In the genomic region with DNA sequence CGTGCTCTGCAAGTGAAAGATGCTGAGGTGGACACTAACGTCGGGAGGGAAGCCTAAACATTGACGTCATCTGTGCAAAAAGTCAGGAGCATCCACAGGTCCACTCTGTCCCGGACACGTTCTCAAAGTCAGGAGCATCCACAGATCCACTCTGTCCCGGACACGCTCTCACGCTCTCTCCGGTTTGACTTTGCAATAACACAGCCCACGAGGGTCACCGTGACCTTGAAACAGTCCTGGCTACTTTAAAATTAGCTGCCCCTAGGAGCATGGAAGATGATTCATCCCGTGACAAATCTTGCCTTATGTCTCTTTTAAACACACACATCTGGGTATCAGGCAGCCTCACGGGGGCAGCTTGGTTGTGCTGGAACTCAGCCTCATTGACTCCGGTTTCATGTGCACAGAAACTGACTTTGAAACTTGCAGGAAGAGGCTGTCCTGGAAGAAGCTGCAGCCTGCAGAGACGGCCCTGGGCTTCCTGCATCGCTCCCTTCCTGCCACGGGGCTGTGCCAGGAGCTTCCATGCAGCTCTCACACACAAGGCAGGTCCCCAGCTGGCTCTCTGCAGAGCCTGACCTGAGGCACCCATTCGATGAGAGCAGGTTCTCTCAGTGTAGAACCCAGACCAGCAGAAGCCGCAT, we compare ENCODE assay signal across 7 cellular contexts. TPM values are rescaled to one million over a fixed set of nuclear protein-coding genes. Genes with fewer than 3 reads are reported as not detected.
DNase-seq lines count a peak whose midpoint lies in the region; ATAC-seq, FAIRE-seq and TF ChIP-seq lines count a peak whose summit lies in the region.

No MANE protein-coding gene starts in this region.

- ATAC-seq in K562 (peak; percentile 20), thoracic aorta (ENCODE audit: insufficient number of reproducible peaks, low FRiP score, low read depth) (no peak), GM18867 (IDR thresholded peaks at IDR 0.05; ENCODE audit: unreplicated experiment) (no peak), HG03196 (IDR thresholded peaks at IDR 0.05; ENCODE audit: unreplicated experiment) (no peak)

- H2AFZ ChIP-seq in K562 (ENCODE audit: low read depth, low read length): no peak overlapping the region
- peak overlapping the region; percentile 39 for H2AFZ ChIP-seq in keratinocyte (ENCODE audit: control insufficient read depth, low read length)

- peak; percentile 67 for DNase-seq in HS-5 (ENCODE audit: low read depth)
- DNase-seq in K562 (ENCODE audit: extremely low read depth in 1 of 4, low spot score in 3 of 4): peak in 2 of 4 experiments; percentile 46 to 53
- peak; percentile 56 for DNase-seq in keratinocyte (ENCODE audit: low read depth, low spot score)
- DNase-seq in thoracic aorta (ENCODE audit: low spot score): no peak
- DNase-seq in HEK293T (ENCODE audit: extremely low spot score): no peak

- H3K36me3 ChIP-seq in K562 (ENCODE audit: control insufficient read depth, insufficient read depth, low read length) (no peaks in the 10 kb centered on the region), keratinocyte (ENCODE audit: control insufficient read depth in 2 of 2, extremely low read depth in 1 of 2, insufficient read depth in 2 of 2, low read length in 2 of 2) (no peaks in the 10 kb centered on the region), thoracic aorta (no peaks in the 10 kb centered on the region)

- CTCF ChIA-PET in K562 (lab: Yijun Ruan, JAX; ENCODE audit: low intra/inter-chr PET ratio) (interaction anchor here (0.5 to 0.6 kb wide), 2 partner anchors 53 to 132 kb away, joined by 3 read pairs; no protein-coding TSS in a partner anchor), HEK293T (lab: Yijun Ruan, JAX) (interaction anchor here (0.9 to 1.0 kb wide), 2 partner anchors 15 to 89 kb away, joined by 3 to 4 read pairs; no protein-coding TSS in a partner anchor)

- peak; percentile 33 to 52 for TF ChIP-seq RAD21 in K562 (CRISPR knock-in tag; conservative IDR thresholded peaks at IDR 0.05 in 1 of 2, IDR thresholded peaks at IDR 0.05 in 1 of 2)

- H3K4me1 ChIP-seq in K562 (replicated peaks in 1 of 2; ENCODE audit: control insufficient read depth in 2 of 2, insufficient read depth in 2 of 2, low read length in 2 of 2) (peaks cover 6 to 55% of the 10 kb centered on the region in 2 experiments; a peak in 4 of 5 replicates), keratinocyte (ENCODE audit: control insufficient read depth, extremely low read depth, insufficient read depth, low read length) (peaks cover 12% of the 10 kb centered on the region), thoracic aorta (ENCODE audit: control insufficient read depth in 1 of 2, low read depth in 2 of 2) (peaks cover 0 to 20% of the 10 kb centered on the region in 2 donors)

- H3K9me1 ChIP-seq in K562 (ENCODE audit: control insufficient read depth, insufficient read depth, low read length): no peaks in the 10 kb centered on the region
- H3K9me1 ChIP-seq in keratinocyte (ENCODE audit: control insufficient read depth, extremely low read depth, insufficient read depth, low read length): no peaks in the 10 kb centered on the region

- no TSS peak for BruUV-seq in K562 (replicated peaks; lab: Mats Ljungman, UMichigan)

- TF ChIP-seq POLR2A in K562 (conservative IDR thresholded peaks at IDR 0.05): no peak

- dilution Hi-C loops in keratinocyte (cut with MboI; ENCODE audit: extremely low pct_ligation_motif_present, low sequenced_read_pairs): no loop called here

- H3K27ac ChIP-seq in K562 (ENCODE audit: extremely low read depth, low read depth, low read length) (no peak overlapping the region), keratinocyte (ENCODE audit: control insufficient read depth, insufficient read depth, low read length) (no peak overlapping the region), thoracic aorta (no peak overlapping the region)

- POLR2A ChIA-PET in K562 (lab: Yijun Ruan, JAX): interaction anchor here (0.8 to 2.7 kb wide), 6 partner anchors 10 to 401 kb away, joined by 3 to 10 read pairs (median 4); no protein-coding TSS in a partner anchor
- POLR2A ChIA-PET in HEK293T (lab: Yijun Ruan, JAX): no interaction called here

- H3K4me2 ChIP-seq in K562 (ENCODE audit: insufficient read depth, low read length) (no peak overlapping the region; the same call in 1 of the 2 replicates), keratinocyte (ENCODE audit: control insufficient read depth, extremely low read depth, insufficient read depth, low read depth, low read length) (peak overlapping the region; percentile 54)

- H4K20me1 ChIP-seq in K562 (replicated peaks; ENCODE audit: control insufficient read depth, insufficient read depth, low read length) (peaks cover 29% of the 10 kb centered on the region), keratinocyte (ENCODE audit: control insufficient read depth, extremely low read depth, insufficient read depth, low read length) (peaks cover 3% of the 10 kb centered on the region)

- TF ChIP-seq CTCF in K562 (IDR thresholded peaks at IDR 0.05 in 2 of 3, conservative IDR thresholded peaks at IDR 0.05 in 1 of 3; ENCODE audit: insufficient read depth in 2 of 3, low read depth in 1 of 3, low read length in 3 of 3) (peak; percentile 10 to 46 (median 34); a peak in 3 of 6 replicates), keratinocyte (optimal IDR thresholded peaks at IDR 0.05 in 1 of 3, IDR thresholded peaks at IDR 0.05 in 1 of 3, conservative IDR thresholded peaks at IDR 0.05 in 1 of 3; ENCODE audit: extremely low read depth in 1 of 3, insufficient read depth in 2 of 3, low read length in 3 of 3) (peak; percentile 15 to 58 (median 24)), thoracic aorta (IDR thresholded peaks at IDR 0.05) (peak; percentile 31)

- intact Hi-C loops in K562 (cut with micrococcal nuclease): loop anchor here (2.0 kb wide), 1 partner anchor 52 kb away; no protein-coding TSS in a partner anchor

- H3K79me2 ChIP-seq in K562 (ENCODE audit: control insufficient read depth, insufficient read depth, low read length) (no peaks in the 10 kb centered on the region), keratinocyte (ENCODE audit: control insufficient read depth, insufficient read depth, low read length) (no peaks in the 10 kb centered on the region)

- H3K27me3 ChIP-seq in K562 (ENCODE audit: control insufficient read depth in 2 of 2, insufficient read depth in 2 of 2, low read length in 2 of 2): peaks cover 75 to 93% of the 10 kb centered on the region in 2 experiments
- H3K27me3 ChIP-seq in keratinocyte (ENCODE audit: control insufficient read depth, extremely low read depth, insufficient read depth, low read length): peaks cover 76% of the 10 kb centered on the region
- H3K27me3 ChIP-seq in thoracic aorta (replicated peaks; ENCODE audit: insufficient read depth): no peaks in the 10 kb centered on the region

- FAIRE-seq in K562 (lab: Jason Lieb, UNC) (peak; percentile 72), keratinocyte (lab: Jason Lieb, UNC) (peak; percentile 85)

- WGBS in K562 (ENCODE audit: insufficient coverage, low coverage, missing lambda C conversion rate): 12% methylated on average over 19 of the region's 20 CpGs

- in situ Hi-C loops in K562 (cut with MboI): no loop called here

- no peak overlapping the region for H3K9ac ChIP-seq in K562 (ENCODE audit: insufficient read depth in 1 of 2, low read depth in 2 of 2, low read length in 2 of 2)
- H3K9ac ChIP-seq in keratinocyte (ENCODE audit: control insufficient read depth, extremely low read depth, insufficient read depth, low read length): no peak overlapping the region

- peaks cover 3% of the 10 kb centered on the region; the same call in 1 of the 2 replicates for H3K9me3 ChIP-seq in K562 (replicated peaks; ENCODE audit: control insufficient read depth, insufficient read depth, low read depth, low read length)
- no peaks in the 10 kb centered on the region for H3K9me3 ChIP-seq in keratinocyte (ENCODE audit: control insufficient read depth, low read depth, low read length)
- H3K9me3 ChIP-seq in thoracic aorta: no peaks in the 10 kb centered on the region

- TF ChIP-seq EP300 in K562 (IDR thresholded peaks at IDR 0.05; ENCODE audit: low read length): no peak

- no peak overlapping the region for H3K4me3 ChIP-seq in K562
- H3K4me3 ChIP-seq in keratinocyte (ENCODE audit: control insufficient read depth in 2 of 3, extremely low read depth in 1 of 3, insufficient read depth in 2 of 3, low read depth in 1 of 3, low read length in 3 of 3): no peak overlapping the region
- peak overlapping the region; percentile 5 for H3K4me3 ChIP-seq in thoracic aorta

TF ChIP-seq in K562, 482 proteins besides CTCF, POLR2A, EP300 and RAD21 (continues in another document):
- TF ChIP-seq HDAC6 (IDR thresholded peaks at IDR 0.05; ENCODE audit: low read depth, low read length) (no peak), ZNF23 (CRISPR knock-in tag; IDR thresholded peaks at IDR 0.05) (no peak)

TF ChIP-seq in HEK293T, 16 proteins besides CTCF, POLR2A, EP300 and RAD21 (continues in another document):
- no peak for TF ChIP-seq CTBP1 (IDR thresholded peaks at IDR 0.05; ENCODE audit: borderline replicate concordance)
- no peak for TF ChIP-seq SUZ12 (IDR thresholded peaks at IDR 0.05)

RNA-seq across cellular contexts. Expression of a gene that starts 18.1 kb away (rescaled TPM):
- total RNA-seq in K562 (2011; cell fraction: chromatin; rRNA removed; ENCODE audit: low replicate concordance): 18.2 and 47.1 TPM in 2 replicates
- 42.8 and 53.0 TPM in 2 replicates for total RNA-seq in K562 (2011; cell fraction: nucleolus; rRNA removed)
- total RNA-seq in K562 (2011; cell fraction: nucleoplasm; rRNA removed): 26.1 and 28.1 TPM in 2 replicates
- total RNA-seq in K562 (2014; rRNA removed) (12.0 and 16.1 TPM in 2 replicates), K562 (2014; rRNA removed; fragmentation: Illumina TruSeq; extraction: Trizol) (0.54 and 1.1 TPM in 2 replicates), K562 (2015; rRNA removed; fragmentation: Illumina TruSeq; extraction: Trizol) (1.6 and 2.3 TPM in 2 replicates), K562 (2021) (16.1 and 16.4 TPM in 2 replicates), thoracic aorta (100 to 1,000 TPM; 507 to 811 TPM)
- polyA plus RNA-seq in K562 (2011; rRNA removed) (4.9 and 16.8 TPM in 2 replicates), K562 (2014; fragmentation: Illumina TruSeq; extraction: Trizol) (2.0 and 5.5 TPM in 2 replicates), K562 (2014; fragmentation: Nextera tagmentation; extraction: Ambion mirVana) (under 1 TPM; 0.14 to 0.25 TPM), K562 (2014; rRNA removed) (7.8 and 11.8 TPM in 2 replicates), keratinocyte (13.0 to 24.0 TPM (median 18.9 TPM) in 3 replicates)
- 23.2 and 39.2 TPM in 2 replicates for polyA plus RNA-seq in K562 (2011; cell fraction: cytosol; rRNA removed)
- polyA plus RNA-seq in K562 (2011; cell fraction: nucleus; rRNA removed): 67.4 and 83.8 TPM in 2 replicates
- 6.2 and 11.5 TPM in 2 replicates for polyA plus RNA-seq in K562 (2012)
- 2.9 and 3.3 TPM in 2 replicates for polyA minus RNA-seq in K562 (2011; rRNA and poly(A)+ RNA removed)
- 11.5 and 49.2 TPM in 2 replicates for polyA minus RNA-seq in K562 (2011; cell fraction: cytosol; rRNA and poly(A)+ RNA removed)
- polyA minus RNA-seq in K562 (2011; cell fraction: nucleus; rRNA and poly(A)+ RNA removed): 11.6 and 22.0 TPM in 2 replicates
- polyA plus RNA-seq in keratinocyte (2011; ENCODE audit: low read depth): 3.9 TPM
- 3.2 and 8.8 TPM in 2 replicates for polyA plus RNA-seq in keratinocyte (2011; cell fraction: cytosol; rRNA removed)
- 44.9 and 77.1 TPM in 2 replicates for polyA plus RNA-seq in keratinocyte (2011; cell fraction: nucleus; rRNA removed)
- 9.3 and 34.2 TPM in 2 replicates for polyA plus RNA-seq in keratinocyte (2012; ENCODE audit: low replicate concordance)
- 11.7 to 21.3 TPM (median 14.4 TPM) in 3 replicates for polyA minus RNA-seq in keratinocyte
- 32.4 TPM for polyA minus RNA-seq in keratinocyte (2011; cell fraction: cytosol; rRNA and poly(A)+ RNA removed)
- polyA minus RNA-seq in keratinocyte (2011; cell fraction: nucleus; rRNA and poly(A)+ RNA removed): 84.5 and 98.7 TPM in 2 replicates

Comparison
In these comparisons a context has a peak if more than half of its experiments do, and no peak if none do; other contexts are left out.
1. DNase-seq: peak in HS-5 (single experiment) and keratinocyte (single experiment); none in thoracic aorta (single experiment) and HEK293T (single experiment).
2. RNA of a gene that starts 18.1 kb away (total RNA-seq): 507 to 811 TPM in thoracic aorta; 0.54 to 53.0 TPM in K562; every median in the first group is over 4 times any median in the second.
3. Peak in every context shown above with its lines, with median percentiles within 50 percentile points of each other: CTCF ChIP-seq.